In genomic region chr12:19946549-19946948, GRCh38 we compare ENCODE assay signal across 12 cellular contexts.
DNase-seq lines count a peak whose midpoint lies in the region; ATAC-seq, FAIRE-seq and TF ChIP-seq lines count a peak whose summit lies in the region.
"Had no signal": no experiment of that assay in that cellular context is flagged by ENCODE, and none has a peak within 500 bp of the region (broad histone marks: within the 10 kb centered on the region; RNA-seq: fewer than 3 reads in every experiment).

No MANE protein-coding gene starts in this region.

- intact Hi-C loops in heart right ventricle (cut with DNase I): no loop called here

- ATAC-seq in heart right ventricle (peak; percentile 44 to 87 (median 74)), HG03280 (IDR thresholded peaks at IDR 0.05; ENCODE audit: unreplicated experiment) (no peak)
- ATAC-seq: GM23338 had no signal

- DNase-seq in NCI-H82 (lab: John Stamatoyannopoulos, UW): peak; percentile 13
- DNase-seq in NCI-H82 treated with DMSO at 0.1 percent for 48 hours (lab: John Stamatoyannopoulos, UW; ENCODE audit: unreplicated experiment): no peak
- DNase-seq in T1000 (lab: John Stamatoyannopoulos, UW): peak; percentile 54
- DNase-seq in heart right ventricle: no peak
- DNase-seq in urothelium cell line (ENCODE audit: low spot score): peak; percentile 54
- no peak for DNase-seq in NCI-H1930 (lab: John Stamatoyannopoulos, UW)
- DNase-seq in COR-L47 (lab: John Stamatoyannopoulos, UW): no peak
- DNase-seq: 8988T; effector CD4-positive, alpha-beta T cell; NCI-H187 had no signal

- 54 to 56% methylated on average over 5 of the region's 5 CpGs for WGBS in heart right ventricle, 2 donors

- no peaks in the 10 kb centered on the region for H3K36me3 ChIP-seq in heart right ventricle

- no peaks in the 10 kb centered on the region for H3K9me3 ChIP-seq in heart right ventricle

- peak overlapping the region in 7 of 10 donors; percentile 32 to 77 (median 39) for H3K27ac ChIP-seq in heart right ventricle

- FAIRE-seq in urothelium cell line (lab: Jason Lieb, UNC): no peak

- peaks cover 0 to 20% (median 10%) of the 10 kb centered on the region in 9 donors for H3K4me1 ChIP-seq in heart right ventricle

- TF ChIP-seq CTCF in heart right ventricle (IDR thresholded peaks at IDR 0.05): no peak

- H3K4me3 ChIP-seq in heart right ventricle: no peak overlapping the region
- H3K4me3 ChIP-seq: GM23338 had no signal

- no peaks in the 10 kb centered on the region for H3K27me3 ChIP-seq in heart right ventricle

Comparison
In these comparisons a context has a peak if more than half of its experiments do, and no peak if none do; other contexts are left out.
1. DNase-seq: peak in NCI-H82 (single experiment), T1000 (single experiment) and urothelium cell line (single experiment); none in NCI-H82 treated with DMSO at 0.1 percent for 48 hours (single experiment), heart right ventricle (0 of 2), NCI-H1930 (0 of 2) and COR-L47 (single experiment).